Comparison of ENCODE assay signal across 10 cellular contexts in the genomic region with DNA sequence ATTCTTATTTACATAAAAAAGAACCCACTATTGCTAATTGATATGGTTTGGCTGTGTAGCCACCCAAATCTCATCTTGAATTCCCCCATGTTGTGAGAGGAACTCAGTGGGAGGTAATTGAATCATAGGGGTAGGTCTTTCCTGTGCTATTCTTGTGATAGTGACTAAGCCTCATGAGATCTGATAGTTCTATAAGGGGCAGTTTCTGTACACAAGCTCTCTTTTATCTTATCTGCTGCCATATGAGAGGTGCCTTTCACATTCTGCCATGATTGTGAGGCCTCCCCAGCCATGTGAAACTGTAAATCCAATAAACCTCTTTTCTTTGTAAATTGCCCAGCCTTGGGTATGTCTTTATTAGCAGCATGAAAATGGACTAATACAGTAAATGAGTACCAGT. TPM values are rescaled to one million over a fixed set of nuclear protein-coding genes. Genes with fewer than 3 reads are reported as not detected.
DNase-seq lines count a peak whose midpoint lies in the region; ATAC-seq and TF ChIP-seq lines count a peak whose summit lies in the region.
"Had no signal": no experiment of that assay in that cellular context is flagged by ENCODE, and none has a peak within 500 bp of the region (broad histone marks: within the 10 kb centered on the region; RNA-seq: fewer than 3 reads in every experiment).

No MANE protein-coding gene starts in this region.

- no peak for TF ChIP-seq EP300 in transverse colon (IDR thresholded peaks at IDR 0.05; ENCODE audit: low read depth)

- intact Hi-C loops in transverse colon (cut with DNase I; ENCODE audit: low total_unique reads): no loop called here

- H3K36me3 ChIP-seq in SJSA1: no peaks in the 10 kb centered on the region
- H3K36me3 ChIP-seq in transverse colon: no peaks in the 10 kb centered on the region
- H3K36me3 ChIP-seq: esophagus muscularis mucosa had no signal

- H3K27ac ChIP-seq in SJSA1 (peak overlapping the region; percentile 81), transverse colon (no peak overlapping the region)
- H3K27ac ChIP-seq: esophagus muscularis mucosa had no signal

- TF ChIP-seq CTCF in foreskin fibroblast (IDR thresholded peaks at IDR 0.05; ENCODE audit: low read depth, low read length): no peak
- TF ChIP-seq CTCF in transverse colon (IDR thresholded peaks at IDR 0.05): no peak

- H3K9me3 ChIP-seq in SJSA1 (replicated peaks) (peaks cover 11% of the 10 kb centered on the region; the same call in 1 of the 2 replicates), transverse colon (no peaks in the 10 kb centered on the region)
- H3K9me3 ChIP-seq: esophagus muscularis mucosa had no signal

- no peak for TF ChIP-seq POLR2A in transverse colon (IDR thresholded peaks at IDR 0.05)

- ATAC-seq in GM21515 (IDR thresholded peaks at IDR 0.05; ENCODE audit: unreplicated experiment): no peak

- H3K4me1 ChIP-seq in SJSA1 (replicated peaks): peaks cover 22% of the 10 kb centered on the region
- no peaks in the 10 kb centered on the region for H3K4me1 ChIP-seq in transverse colon

- H3K27me3 ChIP-seq in SJSA1 (replicated peaks): no peaks in the 10 kb centered on the region
- no peaks in the 10 kb centered on the region for H3K27me3 ChIP-seq in transverse colon
- H3K27me3 ChIP-seq: esophagus muscularis mucosa had no signal

- in situ Hi-C loops in transverse colon (cut with MboI; ENCODE audit: low pct_ligation_motif_present in 1 of 4, low pct_unique_long_range_greater_than_20kb in 1 of 4, low sequenced_read_pairs in 3 of 4): no loop called here

- H3K4me3 ChIP-seq in SJSA1: no peak overlapping the region
- no peak overlapping the region for H3K4me3 ChIP-seq in foreskin fibroblast (ENCODE audit: low read depth in 1 of 2, low read length in 2 of 2)
- no peak overlapping the region for H3K4me3 ChIP-seq in transverse colon
- H3K4me3 ChIP-seq: esophagus muscularis mucosa had no signal

- DNase-seq in A172 (ENCODE audit: low spot score): peak; percentile 88
- DNase-seq in HCEC 1CT: peak; percentile 97
- DNase-seq in SJSA1 (ENCODE audit: low read depth in 1 of 2, low spot score in 2 of 2): no peak
- DNase-seq in foreskin fibroblast: peak; percentile 83 to 88
- DNase-seq in NCI-H1436 (lab: John Stamatoyannopoulos, UW): no peak
- DNase-seq in T-helper 1 cell: no peak
- no peak for DNase-seq in transverse colon
- DNase-seq: NCI-H1417 had no signal

RNA-seq across cellular contexts. Expression of a gene that starts 58.2 kb away (rescaled TPM):
- total RNA-seq in A172 (2014; rRNA removed; shearing (Covaris generic)): 1.9 and 4.0 TPM in 2 replicates
- total RNA-seq in SJSA1 (2014; rRNA removed; shearing (Covaris generic)): 10.3 and 16.0 TPM in 2 replicates
- total RNA-seq in transverse colon: 1 to 10 TPM; 2.7 to 9.7 (median 6.3) TPM

Comparison
In these comparisons a context has a peak if more than half of its experiments do, and no peak if none do; other contexts are left out.
1. DNase-seq: peak in A172 (single experiment), HCEC 1CT (single experiment) and foreskin fibroblast (2 of 2); none in SJSA1 (0 of 2), NCI-H1436 (single experiment), T-helper 1 cell (0 of 5) and transverse colon (single experiment).